Comparison of ENCODE assay signal across 8 cellular contexts in the genomic region with DNA sequence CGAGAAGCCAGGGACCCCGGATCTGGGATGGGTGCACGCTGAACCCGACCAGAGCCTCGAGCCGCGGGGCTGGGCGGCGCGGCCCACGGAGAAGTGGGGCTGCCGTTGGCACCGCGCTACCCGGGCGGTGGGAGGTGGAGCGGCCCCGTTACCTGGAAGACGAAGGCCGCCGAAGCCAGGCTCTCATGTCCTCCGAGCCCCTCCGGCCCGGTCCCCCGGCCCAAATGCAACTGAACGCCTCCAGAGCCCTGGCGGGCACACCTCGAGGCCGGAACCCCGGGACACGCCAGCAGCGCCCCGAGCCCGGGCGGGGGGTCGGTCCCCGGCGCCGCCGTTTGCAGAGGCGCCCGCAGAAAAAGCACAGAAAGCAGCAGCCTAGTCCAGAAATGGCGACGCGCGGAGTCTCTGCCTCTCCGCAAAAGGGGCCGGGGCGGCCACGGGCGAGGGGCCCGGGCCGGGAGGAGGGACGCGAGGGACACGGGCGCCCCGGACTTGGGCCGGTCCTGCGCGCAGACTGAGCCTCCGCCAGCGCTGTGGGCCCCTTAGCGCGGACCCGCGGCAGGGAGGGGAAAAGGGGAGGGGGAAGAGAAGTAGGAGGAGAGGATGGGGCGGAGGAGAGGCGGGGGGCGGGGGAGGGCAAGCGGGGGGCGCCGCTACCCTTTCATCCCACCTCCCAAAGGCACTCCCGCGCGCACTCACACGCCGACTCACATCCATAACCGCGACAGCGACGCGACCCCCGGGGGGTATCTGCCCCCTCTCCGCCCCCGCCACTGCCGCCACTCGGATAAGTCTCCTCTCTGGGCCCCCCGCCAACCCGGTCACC. TPM values are rescaled to one million over a fixed set of nuclear protein-coding genes. Genes with fewer than 3 reads are reported as not detected.
DNase-seq lines count a peak whose midpoint lies in the region; ATAC-seq and TF ChIP-seq lines count a peak whose summit lies in the region.

No MANE protein-coding gene starts in this region.

- POLR2A ChIA-PET in Panc1 (lab: Charles Lee): no interaction called here

- H3K4me3 ChIP-seq in GM12864 (ENCODE audit: low read depth, low read length) (peak overlapping the region; percentile 63), Panc1 (ENCODE audit: low read depth in 2 of 2, low read length in 2 of 2) (peak overlapping the region; percentile 57 to 58), brain microvascular endothelial cell (ENCODE audit: low read depth, low read length) (peak overlapping the region; percentile 62), subcutaneous abdominal adipose tissue (ENCODE audit: low read depth in 1 of 5, low read length in 5 of 5) (peak overlapping the region; percentile 59 to 85 (median 67))

- CTCF ChIA-PET in Panc1 (lab: Charles Lee): no interaction called here

- H3K27me3 ChIP-seq in Panc1 (ENCODE audit: control insufficient read depth, insufficient read depth, low read length): no peaks in the 10 kb centered on the region
- peaks cover 4% of the 10 kb centered on the region for H3K27me3 ChIP-seq in brain microvascular endothelial cell (replicated peaks)
- no peaks in the 10 kb centered on the region for H3K27me3 ChIP-seq in subcutaneous abdominal adipose tissue (ENCODE audit: control insufficient read depth in 5 of 5, insufficient read depth in 4 of 5, low read length in 5 of 5)

- no TSS peak for BruUV-seq in Panc1 (replicated peaks; lab: Mats Ljungman, UMichigan)

- peak overlapping the region in 4 of 5 donors; percentile 64 to 78 (median 71) for H3K9ac ChIP-seq in subcutaneous abdominal adipose tissue (ENCODE audit: low read length in 5 of 5)

- peak; percentile 22; the same call in 1 of the 2 replicates for ATAC-seq in Panc1
- peak; percentile 28 for ATAC-seq in left lobe of liver
- no peak for ATAC-seq in HG02678 (IDR thresholded peaks at IDR 0.05; ENCODE audit: unreplicated experiment)
- ATAC-seq in HG03378 (IDR thresholded peaks at IDR 0.05; ENCODE audit: unreplicated experiment): no peak
- no peak for ATAC-seq in GM18873 (IDR thresholded peaks at IDR 0.05; ENCODE audit: low FRiP score, unreplicated experiment)

- no peak for DNase-seq in GM12864 (ENCODE audit: low read depth)
- DNase-seq in Panc1 (ENCODE audit: low read depth, low spot score): no peak
- DNase-seq in brain microvascular endothelial cell: no peak
- peak; percentile 61 for DNase-seq in left lobe of liver (ENCODE audit: low spot score)

- in situ Hi-C loops in Panc1 (cut with HindIII; ENCODE audit: low pct_unique_long_range_greater_than_20kb, low sequenced_read_pairs): no loop called here
- in situ Hi-C loops in brain microvascular endothelial cell (cut with HindIII; ENCODE audit: low pct_ligation_motif_present, low sequenced_read_pairs): no loop called here

- H3K27ac ChIP-seq in Panc1 (ENCODE audit: low read length): no peak overlapping the region
- no peak overlapping the region for H3K27ac ChIP-seq in brain microvascular endothelial cell
- H3K27ac ChIP-seq in subcutaneous abdominal adipose tissue (ENCODE audit: low read depth, low read length): peak overlapping the region; percentile 24

- H3K36me3 ChIP-seq in Panc1 (ENCODE audit: control insufficient read depth, insufficient read depth, low read length) (peaks cover 8% of the 10 kb centered on the region; the same call in 1 of the 2 replicates), brain microvascular endothelial cell (replicated peaks) (no peaks in the 10 kb centered on the region), subcutaneous abdominal adipose tissue (ENCODE audit: control insufficient read depth in 5 of 5, insufficient read depth in 5 of 5, low read length in 5 of 5) (peaks cover 0 to 5% (median 0%) of the 10 kb centered on the region in 5 donors)

- H3K9me3 ChIP-seq in Panc1 (ENCODE audit: control insufficient read depth, insufficient read depth, low read depth, low read length) (no peaks in the 10 kb centered on the region), subcutaneous abdominal adipose tissue (ENCODE audit: control insufficient read depth in 5 of 5, low read length in 5 of 5) (no peaks in the 10 kb centered on the region)

- H3K4me1 ChIP-seq in Panc1 (ENCODE audit: control insufficient read depth, insufficient read depth, low read length) (peaks cover 3% of the 10 kb centered on the region; the same call in 1 of the 2 replicates), subcutaneous abdominal adipose tissue (ENCODE audit: control insufficient read depth in 5 of 5, insufficient read depth in 5 of 5, low read length in 5 of 5) (peaks cover 0 to 31% (median 21%) of the 10 kb centered on the region in 5 donors)

- TF ChIP-seq CTCF in GM12864 (IDR thresholded peaks at IDR 0.05; ENCODE audit: low read depth, low read length, missing control alignments): no peak
- TF ChIP-seq CTCF in Panc1 (IDR thresholded peaks at IDR 0.05): no peak
- no peak for TF ChIP-seq CTCF in brain microvascular endothelial cell (IDR thresholded peaks at IDR 0.05; ENCODE audit: low read depth, low read length, missing control alignments)

- intact Hi-C loops in Panc1 (cut with micrococcal nuclease; ENCODE audit: unreplicated experiment): loop anchor here (5.0 kb wide), 2 partner anchors 263 to 283 kb away; no protein-coding TSS in a partner anchor

RNA-seq across cellular contexts. Expression of gene AXIN2, which starts 1.4 kb away (rescaled TPM):
- total RNA-seq in Panc1 (2021; ENCODE audit: unreplicated experiment) (2.4 TPM), left lobe of liver (3.6 TPM)
- 2.0 TPM for polyA plus RNA-seq in Panc1 (2012; ENCODE audit: insufficient read length)

Comparison
In these comparisons a context has a peak if more than half of its experiments do, and no peak if none do; other contexts are left out.
1. ATAC-seq: peak in Panc1 (single experiment) and left lobe of liver (single experiment); none in HG02678 (single experiment), HG03378 (single experiment) and GM18873 (single experiment).
2. Peak in every context shown above with its lines, with median percentiles within 50 percentile points of each other: H3K4me3 ChIP-seq.